Comparison of ENCODE assay signal across 8 cellular contexts in genomic region chr11:107928046-107928766, GRCh38. TPM values are rescaled to one million over a fixed set of nuclear protein-coding genes. Genes with fewer than 3 reads are reported as not detected.
DNase-seq lines count a peak whose midpoint lies in the region; ATAC-seq lines count a peak whose summit lies in the region.

TSS of gene RAB39A (plus strand) at chr11:107928448. CDS start at chr11:107928569, 121 bp downstream.

- H3K27me3 ChIP-seq in CD8-positive, alpha-beta memory T cell (ENCODE audit: insufficient read depth, low read length, poor library complexity, severe bottlenecking) = peaks cover 4% of the 10 kb centered on the region
- no peaks in the 10 kb centered on the region for H3K27me3 ChIP-seq in NT2/D1 (ENCODE audit: insufficient read depth, insufficient read length)

- no peak within 1 kb of the TSS for H3K27ac Mint-ChIP-seq in CD8-positive, alpha-beta memory T cell

- peak within 1 kb of the TSS; percentile 31 for H3K4me3 ChIP-seq in CD8-positive, alpha-beta memory T cell (ENCODE audit: low read length)
- H3K4me3 ChIP-seq in NT2/D1 (ENCODE audit: insufficient read length, low read depth) = peak within 1 kb of the TSS; percentile 79

- peaks cover 0 to 4% (median 0%) of the 10 kb centered on the region in 3 donors for H3K36me3 Mint-ChIP-seq in CD8-positive, alpha-beta memory T cell

- POLR2A ChIA-PET in CD8-positive, alpha-beta memory T cell (lab: Charles Lee) = no interaction called here

- H3K9ac ChIP-seq in NT2/D1 (ENCODE audit: insufficient read length, low read depth) = peak within 1 kb of the TSS; percentile 76

- H3K9me3 Mint-ChIP-seq in CD8-positive, alpha-beta memory T cell = peaks cover 0 to 15% (median 6%) of the 10 kb centered on the region in 5 donors

- no peaks in the 10 kb centered on the region for H3K36me3 ChIP-seq in CD8-positive, alpha-beta memory T cell (ENCODE audit: insufficient read depth, low read length)
- H3K36me3 ChIP-seq in NT2/D1 (ENCODE audit: insufficient read depth, insufficient read length, low read length) = no peaks in the 10 kb centered on the region

- peaks cover 31 to 60% of the 10 kb centered on the region in 2 donors for H3K27me3 Mint-ChIP-seq in CD8-positive, alpha-beta memory T cell

- CTCF ChIA-PET in CD8-positive, alpha-beta memory T cell (lab: Charles Lee) = no interaction called here

- ATAC-seq in GM21367 (IDR thresholded peaks at IDR 0.05; ENCODE audit: unreplicated experiment) = peak; percentile 95

- H3K4me1 Mint-ChIP-seq in CD8-positive, alpha-beta memory T cell = peaks cover 10 to 17% (median 15%) of the 10 kb centered on the region in 3 donors

- DNase-seq in CD8-positive, alpha-beta memory T cell = peak; percentile 39 to 64 (median 41)
- DNase-seq in HT1080 (ENCODE audit: low read depth) (peak; percentile 94), NT2/D1 (ENCODE audit: low read depth, low spot score) (peak; percentile 97), activated T-cell treated with anti-CD3 and anti-CD28 coated beads for 1 hour (ENCODE audit: low read depth) (peak; percentile 34), epithelial cell of prostate (ENCODE audit: low read depth, low spot score) (peak; percentile 82), middle frontal gyrus (ENCODE audit: extremely low spot score, low spot score) (peak; percentile 81)
- DNase-seq in stimulated activated CD8-positive, alpha-beta memory T cell treated with anti-CD3 and anti-CD28 coated beads, Interleukin-15, amount 100 ng/mL, for 48 hours (ENCODE audit: low read depth in 2 of 2) = peak; percentile 40 to 63

- H3K4me1 ChIP-seq in CD8-positive, alpha-beta memory T cell (ENCODE audit: insufficient read depth, low read length) = peaks cover 8% of the 10 kb centered on the region
- no peaks in the 10 kb centered on the region for H3K4me1 ChIP-seq in NT2/D1 (ENCODE audit: insufficient read depth, insufficient read length)

- no peak within 1 kb of the TSS for H3K27ac ChIP-seq in CD8-positive, alpha-beta memory T cell (ENCODE audit: low read depth, low read length)
- no peak within 1 kb of the TSS for H3K27ac ChIP-seq in epithelial cell of prostate

- peak within 1 kb of the TSS in 6 of 7 donors; percentile 60 to 90 (median 72) for H3K4me3 Mint-ChIP-seq in CD8-positive, alpha-beta memory T cell

- H3K9me3 ChIP-seq in CD8-positive, alpha-beta memory T cell (ENCODE audit: low read length) = no peaks in the 10 kb centered on the region
- no peaks in the 10 kb centered on the region for H3K9me3 ChIP-seq in NT2/D1 (ENCODE audit: insufficient read depth, low read length)

RNA-seq across cellular contexts. Expression of gene RAB39A, which starts in this region (rescaled TPM):
- under 1 TPM; 0.11 to 0.20 TPM for total RNA-seq in CD8-positive, alpha-beta memory T cell
- polyA plus RNA-seq in CD8-positive, alpha-beta memory T cell = not detected
- 0.60 and 0.64 TPM in 2 replicates for total RNA-seq in HT1080 (2014; rRNA removed; shearing (Covaris generic))
- not detected in 2 replicates for polyA plus RNA-seq in HT1080 (2015; cell fraction: cytosol; rRNA removed)
- polyA plus RNA-seq in HT1080 (2015; cell fraction: nucleus; rRNA removed) = not detected in 2 replicates

Comparison
In these comparisons a context has a peak if more than half of its experiments do, and no peak if none do; other contexts are left out.
1. Peak in DNase-seq and H3K4me3 ChIP-seq in CD8-positive, alpha-beta memory T cell; RNA of the gene not detected or under 1 TPM.
2. Peak in DNase-seq in HT1080; RNA of the gene not detected or under 1 TPM.
3. DNase-seq: peak in every context shown above with its lines; median percentile 97 in NT2/D1; 94 in HT1080; 82 in epithelial cell of prostate; 81 in middle frontal gyrus; 52 in stimulated activated CD8-positive, alpha-beta memory T cell treated with anti-CD3 and anti-CD28 coated beads, Interleukin-15, amount 100 ng/mL, for 48 hours; 41 in CD8-positive, alpha-beta memory T cell; 34 in activated T-cell treated with anti-CD3 and anti-CD28 coated beads for 1 hour.